In genomic region chr18:59717291-59717690, GRCh38 we compare ENCODE assay signal across 19 cellular contexts. TPM values are rescaled to one million over a fixed set of nuclear protein-coding genes. Genes with fewer than 3 reads are reported as not detected.
"Had no signal": no experiment of that assay in that cellular context is flagged by ENCODE, and none has a peak within 500 bp of the region (broad histone marks: within the 10 kb centered on the region; RNA-seq: fewer than 3 reads in every experiment).

No MANE protein-coding gene starts in this region.

- H3K79me2 ChIP-seq: hepatocyte had no signal

- H3K4me3 ChIP-seq: esophagus squamous epithelium, hepatocyte, lower lobe of right lung, tibial artery had no signal

- H3K9me3 Mint-ChIP-seq: dendritic cell treated with granulocyte-macrophage colony-stimulating factor and Interleukin-4, amounts not matched to agents 40 ng/mL and 50 ng/mL, for 4 days had no signal

- H3K27me3 Mint-ChIP-seq: dendritic cell treated with granulocyte-macrophage colony-stimulating factor and Interleukin-4, amounts not matched to agents 40 ng/mL and 50 ng/mL, for 4 days had no signal

- H3K9me3 ChIP-seq: esophagus squamous epithelium, lower lobe of right lung, tibial artery had no signal

- H3K27ac Mint-ChIP-seq: activated T-cell treated with anti-CD3 and anti-CD28 coated beads, Interleukin-2, amount 50 U/mL, for 72 hours; dendritic cell treated with granulocyte-macrophage colony-stimulating factor and Interleukin-4, amounts not matched to agents 40 ng/mL and 50 ng/mL, for 4 days had no signal

- H3K27ac ChIP-seq: esophagus squamous epithelium, hepatocyte, lower lobe of right lung, tibial artery, WERI-Rb-1 had no signal

- H3K4me1 ChIP-seq: esophagus squamous epithelium, lower lobe of right lung had no signal

- DNase-seq: activated CD4-positive, alpha-beta T cell treated with anti-CD3 and anti-CD28 coated beads for 1 hour; activated CD4-positive, alpha-beta T cell treated with anti-CD3 and anti-CD28 coated beads, Interleukin-2, amount 50 U/mL, for 4 hours; activated effector memory CD4-positive, alpha-beta T cell treated with anti-CD3 and anti-CD28 coated beads, Interleukin-2, amount 50 U/mL, for 16 hours; activated naive CD4-positive, alpha-beta T cell treated with anti-CD3 and anti-CD28 coated beads, Interleukin-2, amount 50 U/mL, for 16 hours; activated T-cell treated with anti-CD3 and anti-CD28 coated beads, Interleukin-2, amount 50 U/mL, for 72 hours; effector memory CD4-positive, alpha-beta T cell; esophagus squamous epithelium; foreskin fibroblast; left colon; lower lobe of right lung; stimulated activated naive CD8-positive, alpha-beta T cell treated with anti-CD3 and anti-CD28 coated beads, Interleukin-15, Interleukin-2, amounts not matched to agents 100 U/mL and 50 U/mL, for 24 hours; substantia nigra; tibial artery; WERI-Rb-1 had no signal

- H3K27me3 ChIP-seq: tibial artery had no signal

- ATAC-seq: activated T-cell treated with anti-CD3 and anti-CD28 coated beads, Interleukin-2, amount 50 U/mL, for 72 hours; left colon; lower lobe of right lung; stimulated activated naive CD8-positive, alpha-beta T cell treated with anti-CD3 and anti-CD28 coated beads, Interleukin-15, Interleukin-2, amounts not matched to agents 100 U/mL and 50 U/mL, for 24 hours had no signal

- H3K36me3 ChIP-seq: esophagus squamous epithelium, lower lobe of right lung, tibial artery, WERI-Rb-1 had no signal

- H2AFZ ChIP-seq: hepatocyte had no signal

- H3K4me2 ChIP-seq: hepatocyte had no signal

- H3K4me3 Mint-ChIP-seq: activated T-cell treated with anti-CD3 and anti-CD28 coated beads, Interleukin-2, amount 50 U/mL, for 72 hours; dendritic cell treated with granulocyte-macrophage colony-stimulating factor and Interleukin-4, amounts not matched to agents 40 ng/mL and 50 ng/mL, for 4 days; nephron had no signal

RNA-seq across cellular contexts. Expression of gene CCBE1, which starts 20.1 kb away (rescaled TPM):
- total RNA-seq: activated CD8-positive, alpha-beta memory T cell treated with anti-CD3 and anti-CD28 coated beads for 36 hours; endothelial cell of umbilical vein had no signal
